Comparison of ENCODE assay signal across 6 cellular contexts in genomic region chr2:108525258-108525657, GRCh38. TPM values are rescaled to one million over a fixed set of nuclear protein-coding genes. Genes with fewer than 3 reads are reported as not detected.
DNase-seq lines count a peak whose midpoint lies in the region; ATAC-seq and TF ChIP-seq lines count a peak whose summit lies in the region.
"Not testable (repeated sequence)": the region's sequence is repeated elsewhere in the genome, so short reads cannot be mapped to it uniquely, and the experiment has no call there.

No MANE protein-coding gene starts in this region.

- not testable (repeated sequence) for H3K27me3 ChIP-seq in H9 (ENCODE audit: insufficient read depth, low read length)

- not testable (repeated sequence) for DNase-seq in H9; activated CD8-positive, alpha-beta memory T cell treated with anti-CD3 and anti-CD28 coated beads, Interleukin-2, amount 10 ng/mL, durations not matched to agents 7 days and 5 days; activated naive CD8-positive, alpha-beta T cell treated with anti-CD3 and anti-CD28 coated beads, Interleukin-2, amount 10 ng/mL, durations not matched to agents 7 days and 5 days; central memory CD8-positive, alpha-beta T cell (ENCODE audit: low spot score in 2 of 2); memory B cell (ENCODE audit: low spot score in 2 of 2)

- H3K27me3 Mint-ChIP-seq in H9 (ENCODE audit: low read depth); T-helper 1 cell treated with Interleukin-12 subunit alpha and Interleukin-12 subunit beta and Interleukin-4 antibody, amounts not matched to agents 30 μg/mL and 1 μg/mL, for 36 hours (ENCODE audit: low read depth); activated CD8-positive, alpha-beta memory T cell treated with anti-CD3 and anti-CD28 coated beads, Interleukin-2, amount 10 ng/mL, durations not matched to agents 7 days and 5 days; activated naive CD8-positive, alpha-beta T cell treated with anti-CD3 and anti-CD28 coated beads, Interleukin-2, amount 10 ng/mL, durations not matched to agents 7 days and 5 days; central memory CD8-positive, alpha-beta T cell; memory B cell: not testable (repeated sequence)

- not testable (repeated sequence) for H3K4me1 ChIP-seq in H9 (ENCODE audit: insufficient read depth, low read length)

- not testable (repeated sequence) for H4K91ac ChIP-seq in H9 (ENCODE audit: insufficient read length, low read depth, low read length)

- ATAC-seq in activated CD8-positive, alpha-beta memory T cell treated with anti-CD3 and anti-CD28 coated beads, Interleukin-2, amount 10 ng/mL, durations not matched to agents 7 days and 5 days; activated naive CD8-positive, alpha-beta T cell treated with anti-CD3 and anti-CD28 coated beads, Interleukin-2, amount 10 ng/mL, durations not matched to agents 7 days and 5 days (ENCODE audit: low read depth); central memory CD8-positive, alpha-beta T cell (replicated peaks; ENCODE audit: extremely low read depth, poor library complexity, severe bottlenecking); memory B cell (ENCODE audit: low read depth): not testable (repeated sequence)

- peak overlapping the region in 2 of 3 experiments; percentile 2 to 39; a peak in 2 of 7 replicates for H3K27ac Mint-ChIP-seq in H9
- peak overlapping the region; percentile 12 for H3K27ac Mint-ChIP-seq in T-helper 1 cell treated with Interleukin-12 subunit alpha and Interleukin-12 subunit beta and Interleukin-4 antibody, amounts not matched to agents 30 μg/mL and 1 μg/mL, for 36 hours
- peak overlapping the region; percentile 46 for H3K27ac Mint-ChIP-seq in activated CD8-positive, alpha-beta memory T cell treated with anti-CD3 and anti-CD28 coated beads, Interleukin-2, amount 10 ng/mL, durations not matched to agents 7 days and 5 days
- peak overlapping the region; percentile 22 for H3K27ac Mint-ChIP-seq in activated naive CD8-positive, alpha-beta T cell treated with anti-CD3 and anti-CD28 coated beads, Interleukin-2, amount 10 ng/mL, durations not matched to agents 7 days and 5 days
- peak overlapping the region; percentile 35 for H3K27ac Mint-ChIP-seq in central memory CD8-positive, alpha-beta T cell (ENCODE audit: low read depth)
- peak overlapping the region; percentile 46 for H3K27ac Mint-ChIP-seq in memory B cell

- H3K14ac ChIP-seq in H9 (ENCODE audit: insufficient read depth, low read length): not testable (repeated sequence)

- H2BK20ac ChIP-seq in H9 (ENCODE audit: low read depth, low read length, poor library complexity, severe bottlenecking): not testable (repeated sequence)

- H2BK15ac ChIP-seq in H9 (ENCODE audit: low read depth, low read length): not testable (repeated sequence)

- H3T11ph ChIP-seq in H9 (ENCODE audit: low read length): not testable (repeated sequence)

- TF ChIP-seq CTCF in H9 (conservative IDR thresholded peaks at IDR 0.05): not testable (repeated sequence)

- not testable (repeated sequence) for H3K4me1 Mint-ChIP-seq in H9; T-helper 1 cell treated with Interleukin-12 subunit alpha and Interleukin-12 subunit beta and Interleukin-4 antibody, amounts not matched to agents 30 μg/mL and 1 μg/mL, for 36 hours (ENCODE audit: low read depth); activated naive CD8-positive, alpha-beta T cell treated with anti-CD3 and anti-CD28 coated beads, Interleukin-2, amount 10 ng/mL, durations not matched to agents 7 days and 5 days; central memory CD8-positive, alpha-beta T cell; memory B cell
- H3K4me1 Mint-ChIP-seq in activated CD8-positive, alpha-beta memory T cell treated with anti-CD3 and anti-CD28 coated beads, Interleukin-2, amount 10 ng/mL, durations not matched to agents 7 days and 5 days: peaks cover 10% of the 10 kb centered on the region

- H3K9ac ChIP-seq in H9 (ENCODE audit: extremely low read depth, insufficient read length, low read length): not testable (repeated sequence)

- H3K79me1 ChIP-seq in H9 (ENCODE audit: insufficient read depth, low read depth, low read length, poor library complexity, severe bottlenecking): not testable (repeated sequence)

- H3K79me2 ChIP-seq in H9 (ENCODE audit: insufficient read depth, low read length): not testable (repeated sequence)

- H3K23me2 ChIP-seq in H9 (ENCODE audit: insufficient read length, low read depth, low read length, poor library complexity, severe bottlenecking): not testable (repeated sequence)

- not testable (repeated sequence) for H2AK5ac ChIP-seq in H9 (ENCODE audit: insufficient read length, low read length)

- H2BK5ac ChIP-seq in H9 (ENCODE audit: insufficient read length, low read length): not testable (repeated sequence)

- H4K20me1 ChIP-seq in H9 (ENCODE audit: control insufficient read depth, insufficient read depth, insufficient read length): not testable (repeated sequence)

- not testable (repeated sequence) for H3K36me3 Mint-ChIP-seq in H9 (ENCODE audit: insufficient read depth in 1 of 3, low read depth in 3 of 3); T-helper 1 cell treated with Interleukin-12 subunit alpha and Interleukin-12 subunit beta and Interleukin-4 antibody, amounts not matched to agents 30 μg/mL and 1 μg/mL, for 36 hours (ENCODE audit: low read depth); activated CD8-positive, alpha-beta memory T cell treated with anti-CD3 and anti-CD28 coated beads, Interleukin-2, amount 10 ng/mL, durations not matched to agents 7 days and 5 days; activated naive CD8-positive, alpha-beta T cell treated with anti-CD3 and anti-CD28 coated beads, Interleukin-2, amount 10 ng/mL, durations not matched to agents 7 days and 5 days; central memory CD8-positive, alpha-beta T cell (ENCODE audit: insufficient read depth); memory B cell

- POLR2A ChIA-PET in activated naive CD8-positive, alpha-beta T cell treated with anti-CD3 and anti-CD28 coated beads, Interleukin-2, amount 10 ng/mL, durations not matched to agents 7 days and 5 days (lab: Charles Lee): not testable (repeated sequence)

- H3K4me3 Mint-ChIP-seq in H9; T-helper 1 cell treated with Interleukin-12 subunit alpha and Interleukin-12 subunit beta and Interleukin-4 antibody, amounts not matched to agents 30 μg/mL and 1 μg/mL, for 36 hours; central memory CD8-positive, alpha-beta T cell: not testable (repeated sequence)
- peak overlapping the region; percentile 7 for H3K4me3 Mint-ChIP-seq in activated CD8-positive, alpha-beta memory T cell treated with anti-CD3 and anti-CD28 coated beads, Interleukin-2, amount 10 ng/mL, durations not matched to agents 7 days and 5 days
- peak overlapping the region; percentile 6 for H3K4me3 Mint-ChIP-seq in activated naive CD8-positive, alpha-beta T cell treated with anti-CD3 and anti-CD28 coated beads, Interleukin-2, amount 10 ng/mL, durations not matched to agents 7 days and 5 days
- H3K4me3 Mint-ChIP-seq in memory B cell: peak overlapping the region; percentile 0

- not testable (repeated sequence) for H4K8ac ChIP-seq in H9 (replicated peaks; ENCODE audit: insufficient read length, low read depth, low read length)

- not testable (repeated sequence) for H3K27ac ChIP-seq in H9 (ENCODE audit: insufficient read length, low read depth, low read length)

- H3K4ac ChIP-seq in H9 (ENCODE audit: low read depth, low read length): not testable (repeated sequence)

- H3K4me2 ChIP-seq in H9 (ENCODE audit: insufficient read depth, insufficient read length, low read length): not testable (repeated sequence)

- not testable (repeated sequence) for H3K9me3 ChIP-seq in H9 (ENCODE audit: control insufficient read depth, low read depth, low read length)

- not testable (repeated sequence) for H3K9me3 Mint-ChIP-seq in H9; T-helper 1 cell treated with Interleukin-12 subunit alpha and Interleukin-12 subunit beta and Interleukin-4 antibody, amounts not matched to agents 30 μg/mL and 1 μg/mL, for 36 hours; activated CD8-positive, alpha-beta memory T cell treated with anti-CD3 and anti-CD28 coated beads, Interleukin-2, amount 10 ng/mL, durations not matched to agents 7 days and 5 days (ENCODE audit: low read depth); activated naive CD8-positive, alpha-beta T cell treated with anti-CD3 and anti-CD28 coated beads, Interleukin-2, amount 10 ng/mL, durations not matched to agents 7 days and 5 days; central memory CD8-positive, alpha-beta T cell; memory B cell

- not testable (repeated sequence) for H3K18ac ChIP-seq in H9 (ENCODE audit: insufficient read length, low read depth, low read length)

- H2BK12ac ChIP-seq in H9 (ENCODE audit: insufficient read length, low read depth, low read length): not testable (repeated sequence)

- CTCF ChIA-PET in activated CD8-positive, alpha-beta memory T cell treated with anti-CD3 and anti-CD28 coated beads, Interleukin-2, amount 10 ng/mL, durations not matched to agents 7 days and 5 days (lab: Charles Lee): not testable (repeated sequence)

- H2AFZ ChIP-seq in H9 (ENCODE audit: low read length): not testable (repeated sequence)

- not testable (repeated sequence) for H2BK120ac ChIP-seq in H9 (ENCODE audit: low read depth, low read length, poor library complexity, severe bottlenecking)

- H3K23ac ChIP-seq in H9 (ENCODE audit: insufficient read length, low read depth, low read length): not testable (repeated sequence)

- not testable (repeated sequence) for H4K5ac ChIP-seq in H9 (ENCODE audit: insufficient read length, low read depth, low read length)

- not testable (repeated sequence) for H3K56ac ChIP-seq in H9 (ENCODE audit: insufficient read length, low read depth, low read length)

RNA-seq across cellular contexts. Expression of gene LIMS1, which starts 9.0 kb away (rescaled TPM):
- total RNA-seq in H9 (2021): 33.4 and 37.7 TPM in 2 replicates
- 10 to 100 TPM; 57.2 to 58.2 TPM for total RNA-seq in activated CD8-positive, alpha-beta memory T cell treated with anti-CD3 and anti-CD28 coated beads, Interleukin-2, amount 10 ng/mL, durations not matched to agents 7 days and 5 days
- total RNA-seq in activated naive CD8-positive, alpha-beta T cell treated with anti-CD3 and anti-CD28 coated beads, Interleukin-2, amount 10 ng/mL, durations not matched to agents 7 days and 5 days: 10 to 100 TPM; 46.2 to 52.1 TPM
